Comparison of ENCODE assay signal across 1 cellular context in the genomic region with DNA sequence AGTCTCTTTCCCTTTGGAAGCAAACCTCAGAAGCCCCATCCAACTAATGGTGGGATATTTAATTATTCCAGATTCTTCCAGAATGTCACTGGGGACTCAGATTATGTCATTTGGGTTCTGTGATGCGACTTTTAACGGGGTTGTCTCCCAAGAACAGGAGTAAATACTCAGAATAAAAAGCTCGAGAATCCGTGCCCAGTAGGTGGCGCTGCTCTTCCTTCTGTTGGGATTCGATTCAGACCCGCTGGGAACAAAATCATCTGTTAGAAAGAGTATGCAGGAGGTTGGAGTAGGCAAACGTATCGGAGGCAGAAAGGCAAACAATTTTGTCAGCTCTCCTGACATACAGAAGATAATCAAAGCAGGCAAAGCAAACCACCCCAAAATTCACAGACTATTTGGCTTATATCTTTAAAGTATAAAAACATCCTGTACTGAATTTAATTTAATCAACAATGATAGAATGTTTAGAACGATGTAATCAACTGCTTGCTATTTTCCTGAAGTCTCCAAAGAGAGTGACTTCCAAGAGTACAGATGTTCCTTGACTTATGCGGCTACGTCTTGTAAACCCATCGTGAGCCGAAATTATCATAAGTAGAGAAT.
TF ChIP-seq lines count a peak whose summit lies in the region.

No MANE protein-coding gene starts in this region.

TF ChIP-seq in HepG2, 621 proteins besides CTCF, POLR2A, EP300 and RAD21 (continued from another document and continues in another):
- TF ChIP-seq, protein P1, sequence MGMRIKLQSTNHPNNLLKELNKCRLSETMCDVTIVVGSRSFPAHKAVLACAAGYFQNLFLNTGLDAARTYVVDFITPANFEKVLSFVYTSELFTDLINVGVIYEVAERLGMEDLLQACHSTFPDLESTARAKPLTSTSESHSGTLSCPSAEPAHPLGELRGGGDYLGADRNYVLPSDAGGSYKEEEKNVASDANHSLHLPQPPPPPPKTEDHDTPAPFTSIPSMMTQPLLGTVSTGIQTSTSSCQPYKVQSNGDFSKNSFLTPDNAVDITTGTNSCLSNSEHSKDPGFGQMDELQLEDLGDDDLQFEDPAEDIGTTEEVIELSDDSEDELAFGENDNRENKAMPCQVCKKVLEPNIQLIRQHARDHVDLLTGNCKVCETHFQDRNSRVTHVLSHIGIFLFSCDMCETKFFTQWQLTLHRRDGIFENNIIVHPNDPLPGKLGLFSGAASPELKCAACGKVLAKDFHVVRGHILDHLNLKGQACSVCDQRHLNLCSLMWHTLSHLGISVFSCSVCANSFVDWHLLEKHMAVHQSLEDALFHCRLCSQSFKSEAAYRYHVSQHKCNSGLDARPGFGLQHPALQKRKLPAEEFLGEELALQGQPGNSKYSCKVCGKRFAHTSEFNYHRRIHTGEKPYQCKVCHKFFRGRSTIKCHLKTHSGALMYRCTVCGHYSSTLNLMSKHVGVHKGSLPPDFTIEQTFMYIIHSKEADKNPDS (CRISPR knock-in tag; IDR thresholded peaks at IDR 0.05) = no peak
- TF ChIP-seq ARNT2 (CRISPR knock-in tag; IDR thresholded peaks at IDR 0.05; ENCODE audit: low read depth) (0 out of 2 replicates have a peak, but pooled peaks have one; percentile 30), ZNF510 (CRISPR knock-in tag; IDR thresholded peaks at IDR 0.05; ENCODE audit: low read depth) (no peak), IKZF5 (CRISPR knock-in tag; IDR thresholded peaks at IDR 0.05) (peak; percentile 55; the same call in 1 of the 2 replicates), ZSCAN21 (CRISPR knock-in tag; IDR thresholded peaks at IDR 0.05; ENCODE audit: borderline replicate concordance) (no peak), ZNF292 (CRISPR knock-in tag; IDR thresholded peaks at IDR 0.05; ENCODE audit: borderline replicate concordance, low read depth) (no peak), YY1 (IDR thresholded peaks at IDR 0.05; ENCODE audit: insufficient read depth, insufficient replicate concordance, low read depth, low read length) (no peak), KLF13 (CRISPR knock-in tag; IDR thresholded peaks at IDR 0.05) (no peak), HOMEZ (CRISPR knock-in tag; IDR thresholded peaks at IDR 0.05; ENCODE audit: low read depth) (no peak), ZNF772 (CRISPR knock-in tag; IDR thresholded peaks at IDR 0.05) (no peak), SMAD1 (CRISPR knock-in tag; IDR thresholded peaks at IDR 0.05; ENCODE audit: borderline replicate concordance, low read depth) (no peak), ZNF660 (CRISPR knock-in tag; IDR thresholded peaks at IDR 0.05; ENCODE audit: borderline replicate concordance, low read depth) (no peak), ZNF629 (CRISPR knock-in tag; conservative IDR thresholded peaks at IDR 0.05) (no peak), HNRNPL (IDR thresholded peaks at IDR 0.05; ENCODE audit: low read depth, low read length) (no peak), TBP (CRISPR knock-in tag; IDR thresholded peaks at IDR 0.05) (no peak), ZNF775 (CRISPR knock-in tag; IDR thresholded peaks at IDR 0.05; ENCODE audit: borderline replicate concordance) (no peak), TCF12 (IDR thresholded peaks at IDR 0.05) (no peak), TCF12 (CRISPR knock-in tag; IDR thresholded peaks at IDR 0.05) (no peak), SNRNP70 (IDR thresholded peaks at IDR 0.05; ENCODE audit: low read depth, low read length) (no peak), MTF1 (CRISPR knock-in tag; IDR thresholded peaks at IDR 0.05) (no peak), EHMT2 (IDR thresholded peaks at IDR 0.05; ENCODE audit: borderline replicate concordance, low read depth, low read length) (no peak), KLF16 (CRISPR knock-in tag; IDR thresholded peaks at IDR 0.05) (peak in 1 of 2 experiments; percentile 41; a peak in 1 of 4 replicates), ZKSCAN8 (CRISPR knock-in tag; IDR thresholded peaks at IDR 0.05; ENCODE audit: borderline replicate concordance) (peak; percentile 51; the same call in 1 of the 2 replicates), ZNF446 (CRISPR knock-in tag; IDR thresholded peaks at IDR 0.05) (no peak), SMARCE1 (IDR thresholded peaks at IDR 0.05; ENCODE audit: borderline replicate concordance) (no peak), ZUFSP (CRISPR knock-in tag; IDR thresholded peaks at IDR 0.05; ENCODE audit: borderline replicate concordance) (no peak), UBTF (CRISPR knock-in tag; IDR thresholded peaks at IDR 0.05) (0 out of 2 replicates have a peak, but pooled peaks have one; percentile 12), RFX5 (IDR thresholded peaks at IDR 0.05; ENCODE audit: low read depth, low read length) (no peak), EZH2 (conservative IDR thresholded peaks at IDR 0.05; ENCODE audit: low read depth, low read length) (no peak), PRDM15 (CRISPR knock-in tag; IDR thresholded peaks at IDR 0.05) (no peak), ZNF121 (CRISPR knock-in tag; IDR thresholded peaks at IDR 0.05) (no peak), ELF4 (CRISPR knock-in tag; IDR thresholded peaks at IDR 0.05; ENCODE audit: borderline replicate concordance) (no peak), NFATC3 (CRISPR knock-in tag; IDR thresholded peaks at IDR 0.05) (no peak), ZNF589 (CRISPR knock-in tag; conservative IDR thresholded peaks at IDR 0.05) (no peak), BHLHE40 (IDR thresholded peaks at IDR 0.05; ENCODE audit: low read length) (no peak), SRY (CRISPR knock-in tag; IDR thresholded peaks at IDR 0.05) (no peak)
- TF ChIP-seq, protein P2, sequence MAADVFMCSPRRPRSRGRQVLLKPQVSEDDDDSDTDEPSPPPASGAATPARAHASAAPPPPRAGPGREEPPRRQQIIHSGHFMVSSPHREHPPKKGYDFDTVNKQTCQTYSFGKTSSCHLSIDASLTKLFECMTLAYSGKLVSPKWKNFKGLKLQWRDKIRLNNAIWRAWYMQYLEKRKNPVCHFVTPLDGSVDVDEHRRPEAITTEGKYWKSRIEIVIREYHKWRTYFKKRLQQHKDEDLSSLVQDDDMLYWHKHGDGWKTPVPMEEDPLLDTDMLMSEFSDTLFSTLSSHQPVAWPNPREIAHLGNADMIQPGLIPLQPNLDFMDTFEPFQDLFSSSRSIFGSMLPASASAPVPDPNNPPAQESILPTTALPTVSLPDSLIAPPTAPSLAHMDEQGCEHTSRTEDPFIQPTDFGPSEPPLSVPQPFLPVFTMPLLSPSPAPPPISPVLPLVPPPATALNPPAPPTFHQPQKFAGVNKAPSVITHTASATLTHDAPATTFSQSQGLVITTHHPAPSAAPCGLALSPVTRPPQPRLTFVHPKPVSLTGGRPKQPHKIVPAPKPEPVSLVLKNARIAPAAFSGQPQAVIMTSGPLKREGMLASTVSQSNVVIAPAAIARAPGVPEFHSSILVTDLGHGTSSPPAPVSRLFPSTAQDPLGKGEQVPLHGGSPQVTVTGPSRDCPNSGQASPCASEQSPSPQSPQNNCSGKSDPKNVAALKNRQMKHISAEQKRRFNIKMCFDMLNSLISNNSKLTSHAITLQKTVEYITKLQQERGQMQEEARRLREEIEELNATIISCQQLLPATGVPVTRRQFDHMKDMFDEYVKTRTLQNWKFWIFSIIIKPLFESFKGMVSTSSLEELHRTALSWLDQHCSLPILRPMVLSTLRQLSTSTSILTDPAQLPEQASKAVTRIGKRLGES (CRISPR knock-in tag; IDR thresholded peaks at IDR 0.05; ENCODE audit: borderline replicate concordance) = no peak
- TF ChIP-seq, protein P3, sequence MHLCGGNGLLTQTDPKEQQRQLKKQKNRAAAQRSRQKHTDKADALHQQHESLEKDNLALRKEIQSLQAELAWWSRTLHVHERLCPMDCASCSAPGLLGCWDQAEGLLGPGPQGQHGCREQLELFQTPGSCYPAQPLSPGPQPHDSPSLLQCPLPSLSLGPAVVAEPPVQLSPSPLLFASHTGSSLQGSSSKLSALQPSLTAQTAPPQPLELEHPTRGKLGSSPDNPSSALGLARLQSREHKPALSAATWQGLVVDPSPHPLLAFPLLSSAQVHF (CRISPR knock-in tag; IDR thresholded peaks at IDR 0.05) = no peak
- TF ChIP-seq, protein P4, sequence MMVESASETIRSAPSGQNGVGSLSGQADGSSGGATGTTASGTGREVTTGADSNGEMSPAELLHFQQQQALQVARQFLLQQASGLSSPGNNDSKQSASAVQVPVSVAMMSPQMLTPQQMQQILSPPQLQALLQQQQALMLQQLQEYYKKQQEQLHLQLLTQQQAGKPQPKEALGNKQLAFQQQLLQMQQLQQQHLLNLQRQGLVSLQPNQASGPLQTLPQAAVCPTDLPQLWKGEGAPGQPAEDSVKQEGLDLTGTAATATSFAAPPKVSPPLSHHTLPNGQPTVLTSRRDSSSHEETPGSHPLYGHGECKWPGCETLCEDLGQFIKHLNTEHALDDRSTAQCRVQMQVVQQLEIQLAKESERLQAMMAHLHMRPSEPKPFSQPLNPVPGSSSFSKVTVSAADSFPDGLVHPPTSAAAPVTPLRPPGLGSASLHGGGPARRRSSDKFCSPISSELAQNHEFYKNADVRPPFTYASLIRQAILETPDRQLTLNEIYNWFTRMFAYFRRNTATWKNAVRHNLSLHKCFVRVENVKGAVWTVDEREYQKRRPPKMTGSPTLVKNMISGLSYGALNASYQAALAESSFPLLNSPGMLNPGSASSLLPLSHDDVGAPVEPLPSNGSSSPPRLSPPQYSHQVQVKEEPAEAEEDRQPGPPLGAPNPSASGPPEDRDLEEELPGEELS (CRISPR knock-in tag; IDR thresholded peaks at IDR 0.05) = no peak
- TF ChIP-seq, protein P5, sequence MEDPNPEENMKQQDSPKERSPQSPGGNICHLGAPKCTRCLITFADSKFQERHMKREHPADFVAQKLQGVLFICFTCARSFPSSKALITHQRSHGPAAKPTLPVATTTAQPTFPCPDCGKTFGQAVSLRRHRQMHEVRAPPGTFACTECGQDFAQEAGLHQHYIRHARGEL (CRISPR knock-in tag; IDR thresholded peaks at IDR 0.05) = no peak
